ENCODE assay signal across 9 cellular contexts in the genomic region with DNA sequence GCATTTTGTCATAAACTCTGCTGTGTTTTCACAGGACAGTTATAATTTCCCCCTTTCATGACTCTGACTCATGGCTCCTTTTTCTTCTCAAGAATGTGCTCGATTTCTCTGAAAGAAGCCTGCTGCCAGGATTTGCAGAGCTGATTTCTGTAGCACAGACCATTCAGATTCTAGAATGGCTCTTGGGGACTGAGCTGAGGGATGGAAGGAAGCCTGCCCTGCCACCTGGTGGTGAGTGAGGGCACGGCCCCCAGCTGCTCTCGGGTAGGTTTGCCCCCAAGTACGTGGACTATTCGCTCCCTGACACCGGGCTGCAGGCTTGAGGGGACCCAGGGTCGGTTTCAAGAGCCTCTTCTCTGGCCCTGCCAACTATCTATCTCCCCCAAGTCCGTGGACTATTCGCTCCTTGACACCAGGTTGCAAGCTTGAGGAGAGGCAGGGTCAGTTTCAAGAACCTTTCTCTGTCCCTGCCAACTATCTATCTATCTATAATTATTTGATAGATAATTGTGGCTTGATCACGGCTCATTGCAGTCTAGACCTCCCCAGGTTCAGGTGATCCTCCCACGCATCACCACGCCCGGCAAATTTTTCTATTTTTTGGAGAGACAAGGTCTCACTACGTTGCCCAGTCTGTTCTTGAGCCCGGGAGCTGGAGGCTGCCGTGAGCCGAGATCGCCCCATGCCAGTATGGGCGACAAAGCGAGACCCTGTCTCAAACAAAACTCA. TPM values are rescaled to one million over a fixed set of nuclear protein-coding genes. Genes with fewer than 3 reads are reported as not detected.
DNase-seq lines count a peak whose midpoint lies in the region; ATAC-seq and TF ChIP-seq lines count a peak whose summit lies in the region.
"Had no signal": no experiment of that assay in that cellular context is flagged by ENCODE, and none has a peak within 500 bp of the region (broad histone marks: within the 10 kb centered on the region; RNA-seq: fewer than 3 reads in every experiment).

No MANE protein-coding gene starts in this region.

- peak; percentile 94 for TF ChIP-seq CTCF in OCI-LY7 (conservative IDR thresholded peaks at IDR 0.05; ENCODE audit: low read length)
- TF ChIP-seq CTCF in esophagus muscularis mucosa (IDR thresholded peaks at IDR 0.05) = peak; percentile 77 to 98 (median 82)

- no peaks in the 10 kb centered on the region for H3K9me2 ChIP-seq in OCI-LY7 (ENCODE audit: insufficient read depth, low read length)

- 71% methylated on average over 16 of the region's 20 CpGs for WGBS in esophagus muscularis mucosa

- DNase-seq in DMS53 treated with DMSO at 0.1 percent for 48 hours (lab: John Stamatoyannopoulos, UW; ENCODE audit: unreplicated experiment) = peak; percentile 64
- peak; percentile 79 for DNase-seq in OCI-LY7 (ENCODE audit: low spot score)
- peak; percentile 80 for DNase-seq in activated T-cell treated with anti-CD3 and anti-CD28 coated beads, Interleukin-2, amount 50 U/mL, for 1 hour
- DNase-seq in esophagus muscularis mucosa (ENCODE audit: extremely low spot score) = no peak
- peak; percentile 72 for DNase-seq in natural killer cell treated with Interleukin-12 subunit alpha and Interleukin-12 subunit beta and Interleukin-15 and Interleukin-18, amount 100 ng/mL, for 72 hours (ENCODE audit: low spot score)
- DNase-seq in stimulated activated naive CD4-positive, alpha-beta T cell (lab: John Stamatoyannopoulos, UW) = peak; percentile 37 to 79 (median 50)

- no peak overlapping the region for H3K4me3 Mint-ChIP-seq in natural killer cell treated with Interleukin-12 subunit alpha and Interleukin-12 subunit beta and Interleukin-15 and Interleukin-18, amount 100 ng/mL, for 72 hours

- CTCF ChIA-PET in OCI-LY7 (lab: Charles Lee; ENCODE audit: unreplicated experiment) = interaction anchor here (0.6 to 1.3 kb wide), 6 partner anchors 13 to 129 kb away, joined by 3 to 6 read pairs (median 4); a partner anchor contains a TSS

- no peaks in the 10 kb centered on the region for H4K20me1 ChIP-seq in OCI-LY7 (ENCODE audit: insufficient read depth, low read length)

- peaks cover 25% of the 10 kb centered on the region for H3K4me1 ChIP-seq in OCI-LY7 (ENCODE audit: insufficient read depth, low read length, poor library complexity, severe bottlenecking)
- H3K4me1 ChIP-seq in esophagus muscularis mucosa = peaks cover 4 to 35% (median 27%) of the 10 kb centered on the region in 4 donors

- ATAC-seq in GM21717 (IDR thresholded peaks at IDR 0.05; ENCODE audit: unreplicated experiment) = peak; percentile 65
- ATAC-seq in natural killer cell treated with Interleukin-12 subunit alpha and Interleukin-12 subunit beta and Interleukin-15 and Interleukin-18, amount 100 ng/mL, for 72 hours = peak; percentile 76 to 81

- no peaks in the 10 kb centered on the region for H3K27me3 ChIP-seq in esophagus muscularis mucosa

- no peaks in the 10 kb centered on the region for H3K9me3 Mint-ChIP-seq in natural killer cell treated with Interleukin-12 subunit alpha and Interleukin-12 subunit beta and Interleukin-15 and Interleukin-18, amount 100 ng/mL, for 72 hours

- peak; percentile 70 for TF ChIP-seq RAD21 in Ishikawa (IDR thresholded peaks at IDR 0.05; ENCODE audit: low read depth)

- POLR2A ChIA-PET in OCI-LY7 (lab: Charles Lee) = interaction anchor here (0.6 to 1.6 kb wide), 11 partner anchors 8 to 130 kb away, joined by 3 to 4 read pairs (median 3); a partner anchor contains a TSS

- H3K9me3 ChIP-seq in OCI-LY7 (ENCODE audit: low read length) (no peaks in the 10 kb centered on the region), esophagus muscularis mucosa (no peaks in the 10 kb centered on the region)

- 0 out of 2 replicates have a peak overlapping the region, but pooled peaks have one; percentile 3 for H3K4me2 ChIP-seq in OCI-LY7 (ENCODE audit: low read length)

- H3K27ac ChIP-seq in OCI-LY7 (ENCODE audit: low read depth, low read length, poor library complexity, severe bottlenecking) (no peak overlapping the region), esophagus muscularis mucosa (replicated peaks in 1 of 4) (peak overlapping the region in 2 of 4 donors; percentile 20 to 28)
- H3K27ac ChIP-seq: epithelial cell of prostate had no signal

- H3K27ac Mint-ChIP-seq in natural killer cell treated with Interleukin-12 subunit alpha and Interleukin-12 subunit beta and Interleukin-15 and Interleukin-18, amount 100 ng/mL, for 72 hours = no peak overlapping the region

- H3K79me2 ChIP-seq in OCI-LY7 (ENCODE audit: insufficient read depth, low read depth, low read length) = peaks cover 30% of the 10 kb centered on the region

- no TSS peak for BruUV-seq in OCI-LY7 (replicated peaks; lab: Mats Ljungman, UMichigan)

- TF ChIP-seq POLR2A in esophagus muscularis mucosa (IDR thresholded peaks at IDR 0.05; ENCODE audit: low read depth) = no peak

- H3K36me3 ChIP-seq in OCI-LY7 (ENCODE audit: insufficient read depth, low read length) (no peaks in the 10 kb centered on the region), esophagus muscularis mucosa (no peaks in the 10 kb centered on the region)

- H2AFZ ChIP-seq in OCI-LY7 (ENCODE audit: low read length) = peak overlapping the region; percentile 69; the same call in 1 of the 2 replicates

- H3K27me3 Mint-ChIP-seq in natural killer cell treated with Interleukin-12 subunit alpha and Interleukin-12 subunit beta and Interleukin-15 and Interleukin-18, amount 100 ng/mL, for 72 hours = peaks cover 0 to 10% of the 10 kb centered on the region in 2 donors

- H3K4me1 Mint-ChIP-seq in natural killer cell treated with Interleukin-12 subunit alpha and Interleukin-12 subunit beta and Interleukin-15 and Interleukin-18, amount 100 ng/mL, for 72 hours (ENCODE audit: low read depth in 2 of 2) = peaks cover 21 to 30% of the 10 kb centered on the region in 2 donors

- no peaks in the 10 kb centered on the region for H3K36me3 Mint-ChIP-seq in natural killer cell treated with Interleukin-12 subunit alpha and Interleukin-12 subunit beta and Interleukin-15 and Interleukin-18, amount 100 ng/mL, for 72 hours

- intact Hi-C loops in OCI-LY7 (cut with micrococcal nuclease; ENCODE audit: unreplicated experiment) (loop anchor here (1.0 to 2.0 kb wide), 3 partner anchors 36 to 127 kb away; no protein-coding TSS in a partner anchor), esophagus muscularis mucosa (cut with DNase I) (loop anchor here (10.0 kb wide), 1 partner anchor 172 kb away; a partner anchor contains a TSS)

- no peak for TF ChIP-seq EP300 in Ishikawa (IDR thresholded peaks at IDR 0.05; ENCODE audit: borderline replicate concordance)
- no peak for TF ChIP-seq EP300 in esophagus muscularis mucosa (IDR thresholded peaks at IDR 0.05)

- no peak overlapping the region for H3K4me3 ChIP-seq in OCI-LY7 (ENCODE audit: low read depth, low read length, poor library complexity, severe bottlenecking)
- no peak overlapping the region for H3K4me3 ChIP-seq in esophagus muscularis mucosa

TF ChIP-seq in Ishikawa, 13 proteins besides CTCF, POLR2A, EP300 and RAD21 (continues in another document):
- TF ChIP-seq EGR1 (IDR thresholded peaks at IDR 0.05) = no peak
- TF ChIP-seq, protein P1, sequence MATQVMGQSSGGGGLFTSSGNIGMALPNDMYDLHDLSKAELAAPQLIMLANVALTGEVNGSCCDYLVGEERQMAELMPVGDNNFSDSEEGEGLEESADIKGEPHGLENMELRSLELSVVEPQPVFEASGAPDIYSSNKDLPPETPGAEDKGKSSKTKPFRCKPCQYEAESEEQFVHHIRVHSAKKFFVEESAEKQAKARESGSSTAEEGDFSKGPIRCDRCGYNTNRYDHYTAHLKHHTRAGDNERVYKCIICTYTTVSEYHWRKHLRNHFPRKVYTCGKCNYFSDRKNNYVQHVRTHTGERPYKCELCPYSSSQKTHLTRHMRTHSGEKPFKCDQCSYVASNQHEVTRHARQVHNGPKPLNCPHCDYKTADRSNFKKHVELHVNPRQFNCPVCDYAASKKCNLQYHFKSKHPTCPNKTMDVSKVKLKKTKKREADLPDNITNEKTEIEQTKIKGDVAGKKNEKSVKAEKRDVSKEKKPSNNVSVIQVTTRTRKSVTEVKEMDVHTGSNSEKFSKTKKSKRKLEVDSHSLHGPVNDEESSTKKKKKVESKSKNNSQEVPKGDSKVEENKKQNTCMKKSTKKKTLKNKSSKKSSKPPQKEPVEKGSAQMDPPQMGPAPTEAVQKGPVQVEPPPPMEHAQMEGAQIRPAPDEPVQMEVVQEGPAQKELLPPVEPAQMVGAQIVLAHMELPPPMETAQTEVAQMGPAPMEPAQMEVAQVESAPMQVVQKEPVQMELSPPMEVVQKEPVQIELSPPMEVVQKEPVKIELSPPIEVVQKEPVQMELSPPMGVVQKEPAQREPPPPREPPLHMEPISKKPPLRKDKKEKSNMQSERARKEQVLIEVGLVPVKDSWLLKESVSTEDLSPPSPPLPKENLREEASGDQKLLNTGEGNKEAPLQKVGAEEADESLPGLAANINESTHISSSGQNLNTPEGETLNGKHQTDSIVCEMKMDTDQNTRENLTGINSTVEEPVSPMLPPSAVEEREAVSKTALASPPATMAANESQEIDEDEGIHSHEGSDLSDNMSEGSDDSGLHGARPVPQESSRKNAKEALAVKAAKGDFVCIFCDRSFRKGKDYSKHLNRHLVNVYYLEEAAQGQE (IDR thresholded peaks at IDR 0.05; ENCODE audit: low read depth) = no peak
- TF ChIP-seq TCF12 (IDR thresholded peaks at IDR 0.05; ENCODE audit: low read depth) = no peak
- TF ChIP-seq FOXM1 (IDR thresholded peaks at IDR 0.05; ENCODE audit: borderline replicate concordance, low read depth) = no peak
- TF ChIP-seq CEBPB (IDR thresholded peaks at IDR 0.05) = no peak

RNA-seq across cellular contexts. Expression of a gene that starts 1.4 kb away (rescaled TPM):
- 32.9 and 42.2 TPM in 2 replicates for total RNA-seq in OCI-LY7 (2014; rRNA removed; shearing (Covaris generic))
- 33.2 and 38.2 TPM in 2 replicates for total RNA-seq in OCI-LY7 (2022)
- total RNA-seq in esophagus muscularis mucosa = 10 to 100 TPM; 12.1 to 19.6 (median 15.4) TPM
- 10 to 100 TPM; 27.2 to 47.1 TPM for total RNA-seq in natural killer cell treated with Interleukin-12 subunit alpha and Interleukin-12 subunit beta and Interleukin-15 and Interleukin-18, amount 100 ng/mL, for 72 hours

RNA-seq across cellular contexts. Expression of a gene that starts 10.2 kb away (rescaled TPM):
- not detected in 2 replicates for total RNA-seq in OCI-LY7 (2014; rRNA removed; shearing (Covaris generic))
- not detected in 2 replicates for total RNA-seq in OCI-LY7 (2022)
- total RNA-seq in esophagus muscularis mucosa = not detected
- total RNA-seq in natural killer cell treated with Interleukin-12 subunit alpha and Interleukin-12 subunit beta and Interleukin-15 and Interleukin-18, amount 100 ng/mL, for 72 hours = not detected

RNA-seq across cellular contexts. Expression of a gene that starts 20.4 kb away (rescaled TPM):
- 25.3 and 25.9 TPM in 2 replicates for total RNA-seq in OCI-LY7 (2014; rRNA removed; shearing (Covaris generic))
- total RNA-seq in OCI-LY7 (2022) = 20.6 and 23.0 TPM in 2 replicates
- total RNA-seq in esophagus muscularis mucosa = 10 to 100 TPM; 29.0 to 49.0 (median 33.2) TPM
- total RNA-seq in natural killer cell treated with Interleukin-12 subunit alpha and Interleukin-12 subunit beta and Interleukin-15 and Interleukin-18, amount 100 ng/mL, for 72 hours = 10 to 100 TPM; 13.0 to 13.5 TPM

RNA-seq across cellular contexts. Expression of a gene that starts 21.5 kb away (rescaled TPM):
- 334 and 378 TPM in 2 replicates for total RNA-seq in OCI-LY7 (2014; rRNA removed; shearing (Covaris generic))
- total RNA-seq in OCI-LY7 (2022) (307 and 347 TPM in 2 replicates), esophagus muscularis mucosa (100 to 1,000 TPM; 193 to 244 (median 222) TPM)
- 100 to 1,000 TPM; 417 to 436 TPM for total RNA-seq in natural killer cell treated with Interleukin-12 subunit alpha and Interleukin-12 subunit beta and Interleukin-15 and Interleukin-18, amount 100 ng/mL, for 72 hours
